ENCODE assay signal across 11 cellular contexts in genomic region chr3:42769477-42770131, GRCh38. TPM values are rescaled to one million over a fixed set of nuclear protein-coding genes. Genes with fewer than 3 reads are reported as not detected.
"Had no signal": no experiment of that assay in that cellular context is flagged by ENCODE, and none has a peak within 500 bp of the region (broad histone marks: within the 10 kb centered on the region; RNA-seq: fewer than 3 reads in every experiment).

No MANE protein-coding gene starts in this region.

- H3K9ac ChIP-seq: GM23248 had no signal

- H3K27ac Mint-ChIP-seq: HFFc6 had no signal

- H3K27ac ChIP-seq: GM23248, HL-60 had no signal

- ATAC-seq: HCT116, K562 had no signal

- DNase-seq: GM23248, GOT3, H7, HFFc6, IMR-90 had no signal

- H3K4me3 ChIP-seq: GM23248, HAP-1, K562 had no signal

- H3K36me3 ChIP-seq: HAP-1 had no signal

- FAIRE-seq: K562 had no signal

- H2AFZ ChIP-seq: GM23248 had no signal

- H3K4me3 Mint-ChIP-seq: HFFc6 had no signal

- H3K9me3 ChIP-seq: HAP-1 had no signal

RNA-seq across cellular contexts. Expression of gene CCDC13, which starts 3.4 kb away (rescaled TPM):
- total RNA-seq: H4, HT1080 had no signal

RNA-seq across cellular contexts. Expression of gene ACKR2, which starts 39.6 kb away (rescaled TPM):
- total RNA-seq: H4, H7, HT1080, IMR-90 had no signal
